In the genomic region with DNA sequence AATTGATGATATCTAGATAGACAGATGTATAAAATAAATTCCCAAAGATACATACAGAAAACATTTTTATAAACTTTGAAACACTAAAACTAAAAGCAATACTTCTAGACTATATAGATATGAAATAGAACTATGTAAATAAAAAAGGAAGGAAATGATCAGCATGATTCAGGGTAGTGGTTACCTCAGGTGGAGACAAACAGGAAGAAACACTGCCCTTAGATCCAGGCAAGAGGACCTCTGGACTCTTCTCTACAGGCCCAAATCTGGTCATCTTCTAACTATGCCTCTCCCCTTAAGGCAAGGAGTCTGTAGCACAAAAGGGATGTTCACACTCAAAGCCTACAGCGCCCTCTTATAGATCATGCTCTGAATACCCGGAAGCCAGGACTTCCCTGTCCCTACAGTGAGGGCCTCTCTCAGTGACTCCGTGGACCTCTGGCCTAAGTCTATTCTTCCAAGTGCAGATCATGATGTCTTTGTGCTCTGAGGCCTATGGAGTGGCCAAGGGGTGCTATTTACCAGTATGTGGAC, we compare ENCODE assay signal across 26 cellular contexts. TPM values are rescaled to one million over a fixed set of nuclear protein-coding genes. Genes with fewer than 3 reads are reported as not detected.
A peak's percentile ranks its signal among the peaks of the same experiment; 100 is the strongest.
DNase-seq lines count a peak whose midpoint lies in the region; ATAC-seq and TF ChIP-seq lines count a peak whose summit lies in the region.
"Had no signal": no experiment of that assay in that cellular context is flagged by ENCODE, and none has a peak within 500 bp of the region (broad histone marks: within the 10 kb centered on the region; RNA-seq: fewer than 3 reads in every experiment).

No MANE protein-coding gene starts in this region.

- ATAC-seq in activated T-helper 17 cell treated with anti-CD3 and anti-CD28 coated beads, Interleukin-2, amount 50 U/mL, for 72 hours (replicated peaks), result peak; percentile 23
- ATAC-seq in lower lobe of right lung, result peak; percentile 28 to 61
- no peak for ATAC-seq in left colon
- ATAC-seq: CD8-positive, alpha-beta T cell; left ventricle myocardium superior had no signal

- peaks cover 4% of the 10 kb centered on the region for H3K4me1 Mint-ChIP-seq in activated T-helper 17 cell treated with anti-CD3 and anti-CD28 coated beads, Interleukin-2, amount 50 U/mL, for 72 hours
- H3K4me1 Mint-ChIP-seq: nephron progenitor cell had no signal

- no peak for TF ChIP-seq CTCF in lower lobe of right lung (IDR thresholded peaks at IDR 0.05)
- no peak for TF ChIP-seq CTCF in dorsolateral prefrontal cortex (IDR thresholded peaks at IDR 0.05 in 54 of 56, conservative IDR thresholded peaks at IDR 0.05 in 2 of 56; ENCODE audit: low read depth in 1 of 56, partially characterized antibody in 56 of 56)

- H3K27me3 ChIP-seq in lower lobe of right lung (ENCODE audit: low read depth) (no peaks in the 10 kb centered on the region), dorsolateral prefrontal cortex (no peaks in the 10 kb centered on the region)
- H3K27me3 ChIP-seq: ovary, stomach, tibial artery had no signal

- no peak overlapping the region for H3K4me3 ChIP-seq in lower lobe of right lung
- no peak overlapping the region for H3K4me3 ChIP-seq in dorsolateral prefrontal cortex
- H3K4me3 ChIP-seq: ovary, skin epidermis, stomach, tibial artery had no signal

- H3K27ac ChIP-seq in lower lobe of right lung, result no peak overlapping the region
- no peak overlapping the region for H3K27ac ChIP-seq in dorsolateral prefrontal cortex
- H3K27ac ChIP-seq: ovary, skin epidermis, stomach, tibial artery, WERI-Rb-1 had no signal

- H3K4me3 Mint-ChIP-seq in activated T-helper 17 cell treated with anti-CD3 and anti-CD28 coated beads, Interleukin-2, amount 50 U/mL, for 72 hours, result no peak overlapping the region
- H3K4me3 Mint-ChIP-seq: activated CD4-positive, alpha-beta T cell treated with anti-CD3 and anti-CD28 coated beads, Interleukin-2, amount 10 ng/mL, durations not matched to agents 7 days and 5 days; CD8-positive, alpha-beta T cell; HFFc6; nephron progenitor cell had no signal

- no peaks in the 10 kb centered on the region for H3K9me3 ChIP-seq in lower lobe of right lung
- H3K9me3 ChIP-seq: ovary, stomach, tibial artery had no signal

- DNase-seq in NOMO-1 treated with DMSO at 0.1 percent for 48 hours (lab: John Stamatoyannopoulos, UW; ENCODE audit: unreplicated experiment) (peak; percentile 22), NOMO-1 treated with dmso at 0.1 percent for 144 hours (lab: John Stamatoyannopoulos, UW; ENCODE audit: unreplicated experiment) (no peak), lower lobe of right lung (no peak), dorsolateral prefrontal cortex (no peak), left colon (no peak), NCI-H1105 treated with DMSO at 0.1 percent for 48 hours (lab: John Stamatoyannopoulos, UW) (no peak)
- no peak for DNase-seq in activated CD4-positive, alpha-beta T cell treated with anti-CD3 and anti-CD28 coated beads, Interleukin-2, amount 50 U/mL, for 48 hours
- DNase-seq: activated CD4-positive, alpha-beta T cell treated with anti-CD3 and anti-CD28 coated beads, Interleukin-2, amount 10 ng/mL, durations not matched to agents 7 days and 5 days; activated naive CD4-positive, alpha-beta T cell; activated T-cell treated with anti-CD3 and anti-CD28 coated beads, Interleukin-2, amount 50 U/mL, for 48 hours; CD8-positive, alpha-beta T cell; HFFc6; IMR-90; islet precursor cell; left ventricle myocardium superior; NCI-H2081; NCI-H345; nephron progenitor cell; ovary; retina; Right ventricle myocardium superior; stomach; tibial artery; WERI-Rb-1 had no signal

- no peaks in the 10 kb centered on the region for H3K27me3 Mint-ChIP-seq in activated T-helper 17 cell treated with anti-CD3 and anti-CD28 coated beads, Interleukin-2, amount 50 U/mL, for 72 hours

- intact Hi-C loops in lower lobe of right lung (cut with DNase I) (no loop called here), dorsolateral prefrontal cortex (cut with DNase I) (no loop called here), left colon (cut with DNase I, micrococcal nuclease) (no loop called here)

- H3K36me3 ChIP-seq in lower lobe of right lung, result no peaks in the 10 kb centered on the region
- H3K36me3 ChIP-seq: ovary, stomach, tibial artery, WERI-Rb-1 had no signal

- peaks cover 6% of the 10 kb centered on the region for H3K9me3 Mint-ChIP-seq in activated T-helper 17 cell treated with anti-CD3 and anti-CD28 coated beads, Interleukin-2, amount 50 U/mL, for 72 hours

- H3K36me3 Mint-ChIP-seq in activated T-helper 17 cell treated with anti-CD3 and anti-CD28 coated beads, Interleukin-2, amount 50 U/mL, for 72 hours (ENCODE audit: low read depth), result no peaks in the 10 kb centered on the region
- H3K36me3 Mint-ChIP-seq: CD8-positive, alpha-beta T cell had no signal

- no peak overlapping the region for H3K27ac Mint-ChIP-seq in activated T-helper 17 cell treated with anti-CD3 and anti-CD28 coated beads, Interleukin-2, amount 50 U/mL, for 72 hours
- H3K27ac Mint-ChIP-seq: activated CD4-positive, alpha-beta T cell treated with anti-CD3 and anti-CD28 coated beads, Interleukin-2, amount 10 ng/mL, durations not matched to agents 7 days and 5 days; CD8-positive, alpha-beta T cell; HFFc6; nephron progenitor cell had no signal

- no peaks in the 10 kb centered on the region for H3K4me1 ChIP-seq in lower lobe of right lung
- H3K4me1 ChIP-seq: stomach, tibial artery had no signal

RNA-seq across cellular contexts. Expression of gene HIVEP2, which starts 30.4 kb away (rescaled TPM):
- total RNA-seq in activated T-helper 17 cell treated with anti-CD3 and anti-CD28 coated beads, Interleukin-2, amount 50 U/mL, for 72 hours, result 10 to 100 TPM; 33.0 to 53.5 TPM
- total RNA-seq in lower lobe of right lung (13.1 TPM), dorsolateral prefrontal cortex (100 to 1,000 TPM in 29 of 120 experiments, 10 to 100 TPM in 91; 50.6 to 123 (median 88.5) TPM), left colon (10 to 100 TPM in 1 of 2 donors, 1 to 10 TPM in 1; 9.2 to 10.1 TPM)
